In genomic region chr6:30495993-30496392, GRCh38 we compare ENCODE assay signal across 12 cellular contexts. TPM values are rescaled to one million over a fixed set of nuclear protein-coding genes. Genes with fewer than 3 reads are reported as not detected.
DNase-seq lines count a peak whose midpoint lies in the region; ATAC-seq and TF ChIP-seq lines count a peak whose summit lies in the region.
"Had no signal": no experiment of that assay in that cellular context is flagged by ENCODE, and none has a peak within 500 bp of the region (broad histone marks: within the 10 kb centered on the region; RNA-seq: fewer than 3 reads in every experiment).

No MANE protein-coding gene starts in this region.

- peaks cover 17 to 35% (median 29%) of the 10 kb centered on the region in 3 donors for H3K36me3 ChIP-seq in esophagus squamous epithelium

- POLR2A ChIA-PET in activated CD4-positive, alpha-beta memory T cell treated with anti-CD3 and anti-CD28 coated beads for 36 hours (lab: Charles Lee), result interaction anchor here (0.6 to 1.5 kb wide), 9 partner anchors 9 to 45 kb away, joined by 3 to 8 read pairs (median 4); no protein-coding TSS in a partner anchor
- POLR2A ChIA-PET in activated CD4-positive, alpha-beta memory T cell treated with anti-CD3 and anti-CD28 coated beads, Interleukin-2, amount 10 ng/mL, durations not matched to agents 7 days and 5 days (lab: Charles Lee), result interaction anchor here (1.2 to 8.6 kb wide), 5 partner anchors 11 to 49 kb away, joined by 4 to 290 read pairs (median 9); no protein-coding TSS in a partner anchor
- POLR2A ChIA-PET in RWPE1 (lab: Yijun Ruan, JAX; ENCODE audit: low non-redundant PET), result no interaction called here

- peaks cover 27 to 69% (median 38%) of the 10 kb centered on the region in 3 donors for H3K4me1 ChIP-seq in esophagus squamous epithelium

- WGBS in esophagus squamous epithelium, 2 donors, result 79 to 82% methylated on average over 3 to 4 of the region's 4 CpGs

- no peaks in the 10 kb centered on the region for H3K9me3 Mint-ChIP-seq in activated CD4-positive, alpha-beta memory T cell treated with anti-CD3 and anti-CD28 coated beads for 36 hours
- H3K9me3 Mint-ChIP-seq in activated CD4-positive, alpha-beta memory T cell treated with anti-CD3 and anti-CD28 coated beads, Interleukin-2, amount 10 ng/mL, durations not matched to agents 7 days and 5 days, result no peaks in the 10 kb centered on the region

- H3K27me3 Mint-ChIP-seq in activated CD4-positive, alpha-beta memory T cell treated with anti-CD3 and anti-CD28 coated beads for 36 hours, result no peaks in the 10 kb centered on the region
- no peaks in the 10 kb centered on the region for H3K27me3 Mint-ChIP-seq in activated CD4-positive, alpha-beta memory T cell treated with anti-CD3 and anti-CD28 coated beads, Interleukin-2, amount 10 ng/mL, durations not matched to agents 7 days and 5 days

- ATAC-seq in GM21717 (IDR thresholded peaks at IDR 0.05; ENCODE audit: unreplicated experiment), result no peak

- no peak overlapping the region for H3K4me3 ChIP-seq in esophagus squamous epithelium
- H3K4me3 ChIP-seq: GM12878, tibial artery had no signal

- H3K9me3 ChIP-seq in esophagus squamous epithelium, result no peaks in the 10 kb centered on the region
- H3K9me3 ChIP-seq: tibial artery had no signal

- CTCF ChIA-PET in activated CD4-positive, alpha-beta memory T cell treated with anti-CD3 and anti-CD28 coated beads for 36 hours (lab: Charles Lee), result interaction anchor here (0.7 to 9.2 kb wide), 12 partner anchors 8 to 75 kb away, joined by 3 to 157 read pairs (median 7); partner anchors contain the start of gene ABCF1
- CTCF ChIA-PET in activated CD4-positive, alpha-beta memory T cell treated with anti-CD3 and anti-CD28 coated beads, Interleukin-2, amount 10 ng/mL, durations not matched to agents 7 days and 5 days (lab: Charles Lee), result interaction anchor here (0.7 to 8.6 kb wide), 5 partner anchors 28 to 49 kb away, joined by 3 to 86 read pairs (median 10); no protein-coding TSS in a partner anchor
- CTCF ChIA-PET in RWPE1 (lab: Yijun Ruan, JAX), result interaction anchor here (0.6 to 1.6 kb wide), 6 partner anchors 14 to 49 kb away, joined by 3 to 14 read pairs (median 5); no protein-coding TSS in a partner anchor

- no peak overlapping the region for H3K4me3 Mint-ChIP-seq in activated CD4-positive, alpha-beta memory T cell treated with anti-CD3 and anti-CD28 coated beads for 36 hours
- no peak overlapping the region for H3K4me3 Mint-ChIP-seq in activated CD4-positive, alpha-beta memory T cell treated with anti-CD3 and anti-CD28 coated beads, Interleukin-2, amount 10 ng/mL, durations not matched to agents 7 days and 5 days

- intact Hi-C loops in activated CD4-positive, alpha-beta memory T cell treated with anti-CD3 and anti-CD28 coated beads for 36 hours (cut with micrococcal nuclease), result loop anchor here (1.0 kb wide), 3 partner anchors 12 to 33 kb away; no protein-coding TSS in a partner anchor
- intact Hi-C loops in esophagus squamous epithelium (cut with DNase I), result no loop called here

- no peak for DNase-seq in activated CD4-positive, alpha-beta memory T cell treated with anti-CD3 and anti-CD28 coated beads for 36 hours
- no peak for DNase-seq in activated CD4-positive, alpha-beta memory T cell treated with anti-CD3 and anti-CD28 coated beads, Interleukin-2, amount 10 ng/mL, durations not matched to agents 7 days and 5 days
- DNase-seq in RWPE1 (ENCODE audit: low spot score) (no peak), esophagus squamous epithelium (lab: John Stamatoyannopoulos, UW) (no peak), hypothalamus (lab: John Stamatoyannopoulos, UW) (no peak), GDM1 (lab: John Stamatoyannopoulos, UW) (no peak)
- DNase-seq in stimulated activated CD8-positive, alpha-beta memory T cell treated with anti-CD3 and anti-CD28 coated beads, Interleukin-4, amount 100 ng/mL, for 48 hours, result peak; percentile 24
- DNase-seq: NCI-H1092 treated with DMSO at 0.1 percent for 48 hours, NCI-H524 had no signal

- peaks cover 35% of the 10 kb centered on the region for H3K36me3 Mint-ChIP-seq in activated CD4-positive, alpha-beta memory T cell treated with anti-CD3 and anti-CD28 coated beads for 36 hours
- peaks cover 36% of the 10 kb centered on the region for H3K36me3 Mint-ChIP-seq in activated CD4-positive, alpha-beta memory T cell treated with anti-CD3 and anti-CD28 coated beads, Interleukin-2, amount 10 ng/mL, durations not matched to agents 7 days and 5 days (ENCODE audit: low read depth)

- TF ChIP-seq POLR2A in esophagus squamous epithelium (IDR thresholded peaks at IDR 0.05), result no peak

- H3K27me3 ChIP-seq in esophagus squamous epithelium, result no peaks in the 10 kb centered on the region
- H3K27me3 ChIP-seq: tibial artery had no signal

- no peak for TF ChIP-seq CTCF in RWPE1 (conservative IDR thresholded peaks at IDR 0.05; ENCODE audit: low read depth)
- no peak for TF ChIP-seq CTCF in esophagus squamous epithelium (IDR thresholded peaks at IDR 0.05)

- peak overlapping the region; percentile 99 for H3K27ac Mint-ChIP-seq in activated CD4-positive, alpha-beta memory T cell treated with anti-CD3 and anti-CD28 coated beads for 36 hours
- no peak overlapping the region for H3K27ac Mint-ChIP-seq in activated CD4-positive, alpha-beta memory T cell treated with anti-CD3 and anti-CD28 coated beads, Interleukin-2, amount 10 ng/mL, durations not matched to agents 7 days and 5 days

- H3K27ac ChIP-seq in RWPE1, result peak overlapping the region; percentile 44
- H3K27ac ChIP-seq in esophagus squamous epithelium, result peak overlapping the region; percentile 42 to 85 (median 77)
- H3K27ac ChIP-seq: tibial artery had no signal

- peaks cover 69% of the 10 kb centered on the region for H3K4me1 Mint-ChIP-seq in activated CD4-positive, alpha-beta memory T cell treated with anti-CD3 and anti-CD28 coated beads for 36 hours (ENCODE audit: low read depth)
- H3K4me1 Mint-ChIP-seq in activated CD4-positive, alpha-beta memory T cell treated with anti-CD3 and anti-CD28 coated beads, Interleukin-2, amount 10 ng/mL, durations not matched to agents 7 days and 5 days, result peaks cover 69% of the 10 kb centered on the region

RNA-seq across cellular contexts. Expression of gene HLA-E, which starts 6.7 kb away (rescaled TPM):
- 100 to 1,000 TPM; 481 to 485 TPM for total RNA-seq in activated CD4-positive, alpha-beta memory T cell treated with anti-CD3 and anti-CD28 coated beads for 36 hours
- total RNA-seq in activated CD4-positive, alpha-beta memory T cell treated with anti-CD3 and anti-CD28 coated beads, Interleukin-2, amount 10 ng/mL, durations not matched to agents 7 days and 5 days, result 100 to 1,000 TPM; 757 to 767 TPM
- 100 to 1,000 TPM; 263 to 597 (median 356) TPM for total RNA-seq in esophagus squamous epithelium
